Comparison of ENCODE assay signal across 13 cellular contexts in genomic region chr7:44473295-44473694, GRCh38. TPM values are rescaled to one million over a fixed set of nuclear protein-coding genes. Genes with fewer than 3 reads are reported as not detected.
A peak's percentile ranks its signal among the peaks of the same experiment; 100 is the strongest.
DNase-seq lines count a peak whose midpoint lies in the region; ATAC-seq and TF ChIP-seq lines count a peak whose summit lies in the region.
"Had no signal": no experiment of that assay in that cellular context is flagged by ENCODE, and none has a peak within 500 bp of the region (broad histone marks: within the 10 kb centered on the region; RNA-seq: fewer than 3 reads in every experiment).

No MANE protein-coding gene starts in this region.

- no peak overlapping the region for H3K4me3 Mint-ChIP-seq in MCF 10A (ENCODE audit: unreplicated experiment)

- intact Hi-C loops in MCF 10A (cut with micrococcal nuclease) (no loop called here), breast epithelium (cut with DNase I; ENCODE audit: low total_unique reads) (no loop called here)

- no peaks in the 10 kb centered on the region for H3K4me1 ChIP-seq in breast epithelium
- H3K4me1 ChIP-seq in smooth muscle cell (ENCODE audit: low read depth): no peaks in the 10 kb centered on the region

- H3K36me3 ChIP-seq in breast epithelium: no peaks in the 10 kb centered on the region
- H3K36me3 ChIP-seq in smooth muscle cell (ENCODE audit: low read depth): no peaks in the 10 kb centered on the region

- CTCF ChIA-PET in MCF 10A (lab: Yijun Ruan, JAX): interaction anchor here (0.7 to 4.5 kb wide), 2 partner anchors 229 to 231 kb away, joined by 3 to 46 read pairs; no protein-coding TSS in a partner anchor
- CTCF ChIA-PET in GM10248 (lab: Yijun Ruan, JAX): interaction anchor here (3.7 kb wide), 1 partner anchor 11 kb away, joined by 18 read pairs; no protein-coding TSS in a partner anchor

- ATAC-seq in HG02938 (IDR thresholded peaks at IDR 0.05; ENCODE audit: unreplicated experiment) (no peak), HG03175 (IDR thresholded peaks at IDR 0.05; ENCODE audit: unreplicated experiment) (no peak)

- H3K4me3 ChIP-seq in breast epithelium (no peak overlapping the region), foreskin fibroblast (ENCODE audit: low read depth in 1 of 2, low read length in 2 of 2) (no peak overlapping the region), smooth muscle cell (no peak overlapping the region)
- H3K4me3 ChIP-seq: A549 had no signal

- peak; percentile 29 for DNase-seq in MCF 10A (ENCODE audit: unreplicated experiment)
- DNase-seq in breast epithelium (ENCODE audit: low spot score in 2 of 2): no peak
- DNase-seq in SK-MEL-5 (ENCODE audit: low read depth, low spot score): peak; percentile 63
- peak; percentile 30 to 50 for DNase-seq in foreskin fibroblast
- DNase-seq in smooth muscle cell (lab: John Stamatoyannopoulos, UW; ENCODE audit: unreplicated experiment): no peak
- no peak for DNase-seq in GM10248 (ENCODE audit: extremely low spot score)
- DNase-seq: activated CD8-positive, alpha-beta memory T cell treated with anti-CD3 and anti-CD28 coated beads, Interleukin-2, amount 50 U/mL, for 4 hours; mesendoderm; NCI-H2227 treated with DMSO at 0.1 percent for 48 hours; SHP77 treated with DMSO at 0.1 percent for 48 hours had no signal

- no peaks in the 10 kb centered on the region for H3K9me3 ChIP-seq in breast epithelium
- H3K9me3 ChIP-seq in smooth muscle cell (replicated peaks; ENCODE audit: low read depth): no peaks in the 10 kb centered on the region
- H3K9me3 ChIP-seq: A549 had no signal

- H2AFZ ChIP-seq in smooth muscle cell (ENCODE audit: low read depth): no peak overlapping the region

- H3K4me2 ChIP-seq in smooth muscle cell: no peak overlapping the region
- H3K4me2 ChIP-seq: A549 had no signal

- H3K79me2 ChIP-seq in smooth muscle cell (ENCODE audit: low read depth): peaks cover 51% of the 10 kb centered on the region

- TF ChIP-seq CTCF in MCF 10A (IDR thresholded peaks at IDR 0.05; ENCODE audit: unreplicated experiment) (no peak), breast epithelium (IDR thresholded peaks at IDR 0.05) (no peak), foreskin fibroblast (IDR thresholded peaks at IDR 0.05; ENCODE audit: low read depth, low read length) (no peak), smooth muscle cell (IDR thresholded peaks at IDR 0.05; ENCODE audit: borderline replicate concordance, insufficient read depth, poor library complexity, severe bottlenecking) (no peak), GM10248 (IDR thresholded peaks at IDR 0.05; ENCODE audit: control extremely low read depth, extremely low read depth, low read depth, missing control alignments) (no peak)

- H3K4me1 Mint-ChIP-seq in MCF 10A (ENCODE audit: insufficient read depth, unreplicated experiment): peaks cover 34% of the 10 kb centered on the region

- H3K27me3 Mint-ChIP-seq in MCF 10A (ENCODE audit: insufficient read depth, unreplicated experiment): no peaks in the 10 kb centered on the region

- H3K27ac ChIP-seq in breast epithelium (no peak overlapping the region), smooth muscle cell (ENCODE audit: low read depth) (peak overlapping the region; percentile 92)
- H3K27ac ChIP-seq: A549 had no signal

- peak overlapping the region; percentile 77 for H3K9ac ChIP-seq in smooth muscle cell (ENCODE audit: low read depth)

- peaks cover 89% of the 10 kb centered on the region for H3K36me3 Mint-ChIP-seq in MCF 10A (ENCODE audit: insufficient read depth, unreplicated experiment)

- in situ Hi-C loops in SK-MEL-5 (cut with HindIII; ENCODE audit: low pct_unique_long_range_greater_than_20kb, low sequenced_read_pairs): no loop called here

- H3K27ac Mint-ChIP-seq in MCF 10A (ENCODE audit: low read depth, unreplicated experiment): peak overlapping the region; percentile 49

- peaks cover 98% of the 10 kb centered on the region for H4K20me1 ChIP-seq in smooth muscle cell (ENCODE audit: low read depth)

- no TSS peak for BruUV-seq in MCF 10A (replicated peaks; lab: Mats Ljungman, UMichigan)

- H3K27me3 ChIP-seq in breast epithelium (no peaks in the 10 kb centered on the region), smooth muscle cell (ENCODE audit: low read depth) (no peaks in the 10 kb centered on the region)

- H3F3A ChIP-seq in smooth muscle cell (ENCODE audit: low read depth): peaks cover 8% of the 10 kb centered on the region

- no peak for TF ChIP-seq POLR2A in breast epithelium (IDR thresholded peaks at IDR 0.05)

- WGBS in smooth muscle cell (ENCODE audit: low lambda C conversion rate): 87% methylated on average over 3 of the region's 3 CpGs

- POLR2A ChIA-PET in MCF 10A (lab: Yijun Ruan, JAX): interaction anchor here (0.5 to 2.2 kb wide), 3 partner anchors 17 to 89 kb away, joined by 3 to 8 read pairs (median 3); partner anchors contain the start of gene NUDCD3
- POLR2A ChIA-PET in GM10248 (lab: Yijun Ruan, JAX): no interaction called here

- no peaks in the 10 kb centered on the region for H3K9me3 Mint-ChIP-seq in MCF 10A (ENCODE audit: unreplicated experiment)

RNA-seq across cellular contexts. Expression of gene NUDCD3, which starts 17.2 kb away (rescaled TPM):
- 85.5 and 87.7 TPM in 2 replicates for total RNA-seq in MCF 10A (2022)
- 10 to 100 TPM; 52.1 to 64.0 (median 60.0) TPM for total RNA-seq in breast epithelium
- 80.5 and 98.2 TPM in 2 replicates for total RNA-seq in SK-MEL-5 (2014; rRNA removed; shearing (Covaris generic))
- 57.7 and 62.9 TPM in 2 replicates for polyA plus RNA-seq in SK-MEL-5 (2015; cell fraction: cytosol; rRNA removed)
- polyA plus RNA-seq in SK-MEL-5 (2015; cell fraction: nucleus; rRNA removed): 87.1 and 123 TPM in 2 replicates
- 27.9 and 32.2 TPM in 2 replicates for total RNA-seq in smooth muscle cell
- 56.3 and 67.5 TPM in 2 replicates for polyA plus RNA-seq in smooth muscle cell

Comparison
In these comparisons a context has a peak if more than half of its experiments do, and no peak if none do; other contexts are left out.
1. DNase-seq: peak in MCF 10A (single experiment), SK-MEL-5 (single experiment) and foreskin fibroblast (2 of 2); none in breast epithelium (0 of 2), smooth muscle cell (single experiment) and GM10248 (single experiment).